In the genomic region with DNA sequence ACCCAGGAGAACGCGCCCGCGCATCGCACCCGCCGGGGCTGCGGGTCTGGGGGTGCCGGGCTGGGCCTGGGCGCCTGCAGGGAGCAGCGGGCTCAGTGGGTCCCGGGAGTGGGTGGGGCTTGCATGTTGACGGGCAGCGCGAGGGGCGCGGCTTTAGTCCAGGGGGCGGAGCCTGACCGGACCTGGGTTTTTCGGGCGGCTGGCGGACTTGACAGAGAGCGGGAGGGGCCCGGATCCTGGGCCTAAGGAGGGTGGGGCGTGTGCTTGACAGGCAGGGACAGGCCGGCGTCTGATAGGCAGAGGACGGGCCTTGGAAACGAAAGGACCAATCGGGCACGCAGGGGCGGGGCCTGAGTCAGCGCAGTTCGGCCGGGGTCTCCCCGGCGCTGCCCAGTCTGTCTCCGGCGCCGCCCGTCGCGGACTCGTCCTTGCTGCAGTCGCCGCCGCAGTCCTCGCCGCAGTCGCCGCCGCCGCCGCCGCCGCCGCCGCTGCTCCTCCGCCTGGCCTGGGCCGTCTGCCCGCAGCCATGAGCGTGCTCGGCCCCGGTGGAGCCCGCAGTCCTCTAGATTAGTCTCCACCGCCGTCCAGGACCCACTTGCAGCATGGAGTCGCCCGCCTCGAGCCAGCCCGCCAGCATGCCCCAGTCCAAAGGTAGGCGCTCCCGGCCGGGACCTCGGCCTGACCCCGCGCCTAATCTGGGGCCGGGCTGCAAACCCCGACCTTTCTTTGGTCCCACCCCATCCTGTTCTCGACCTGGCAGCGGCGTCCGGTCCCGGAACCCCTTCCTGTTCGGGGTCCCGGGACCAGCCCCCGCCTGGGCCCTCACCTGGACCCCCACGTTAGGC, we compare ENCODE assay signal across 1 cellular context.
TF ChIP-seq lines count a peak whose summit lies in the region.

A gene (plus strand): TSS at position 393 of the 845 bp plus-strand sequence. CDS start 210 bp downstream, at position 603.

TF ChIP-seq in HepG2, 621 proteins besides CTCF, POLR2A, EP300 and RAD21 (continued from another document and continues in another):
- TF ChIP-seq, protein P1, sequence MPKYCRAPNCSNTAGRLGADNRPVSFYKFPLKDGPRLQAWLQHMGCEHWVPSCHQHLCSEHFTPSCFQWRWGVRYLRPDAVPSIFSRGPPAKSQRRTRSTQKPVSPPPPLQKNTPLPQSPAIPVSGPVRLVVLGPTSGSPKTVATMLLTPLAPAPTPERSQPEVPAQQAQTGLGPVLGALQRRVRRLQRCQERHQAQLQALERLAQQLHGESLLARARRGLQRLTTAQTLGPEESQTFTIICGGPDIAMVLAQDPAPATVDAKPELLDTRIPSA (CRISPR knock-in tag; IDR thresholded peaks at IDR 0.05; ENCODE audit: borderline replicate concordance) = no peak
- TF ChIP-seq U2AF1 (optimal IDR thresholded peaks at IDR 0.05; ENCODE audit: low read depth, low read length) = no peak
- TF ChIP-seq NFE2L1 (CRISPR knock-in tag; IDR thresholded peaks at IDR 0.05; ENCODE audit: borderline replicate concordance) = no peak
- peak; percentile 59; the same call in 1 of the 2 replicates for TF ChIP-seq ZNF547 (CRISPR knock-in tag; IDR thresholded peaks at IDR 0.05)
- TF ChIP-seq ETV6 (CRISPR knock-in tag; conservative IDR thresholded peaks at IDR 0.05) = no peak
- TF ChIP-seq PPARG (CRISPR knock-in tag; conservative IDR thresholded peaks at IDR 0.05) = no peak
- TF ChIP-seq SRSF4 (IDR thresholded peaks at IDR 0.05; ENCODE audit: low read depth, low read length, poor library complexity, severe bottlenecking) = no peak
- TF ChIP-seq ZNF350 (CRISPR knock-in tag; IDR thresholded peaks at IDR 0.05; ENCODE audit: borderline replicate concordance, low read depth) = no peak
- TF ChIP-seq KLF11 (CRISPR knock-in tag; IDR thresholded peaks at IDR 0.05) = no peak
- no peak for TF ChIP-seq JUNB (CRISPR knock-in tag; IDR thresholded peaks at IDR 0.05; ENCODE audit: borderline replicate concordance)
- TF ChIP-seq, protein P2, sequence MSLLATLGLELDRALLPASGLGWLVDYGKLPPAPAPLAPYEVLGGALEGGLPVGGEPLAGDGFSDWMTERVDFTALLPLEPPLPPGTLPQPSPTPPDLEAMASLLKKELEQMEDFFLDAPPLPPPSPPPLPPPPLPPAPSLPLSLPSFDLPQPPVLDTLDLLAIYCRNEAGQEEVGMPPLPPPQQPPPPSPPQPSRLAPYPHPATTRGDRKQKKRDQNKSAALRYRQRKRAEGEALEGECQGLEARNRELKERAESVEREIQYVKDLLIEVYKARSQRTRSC (CRISPR knock-in tag; IDR thresholded peaks at IDR 0.05; ENCODE audit: low read depth) = no peak
- TF ChIP-seq, protein P3, sequence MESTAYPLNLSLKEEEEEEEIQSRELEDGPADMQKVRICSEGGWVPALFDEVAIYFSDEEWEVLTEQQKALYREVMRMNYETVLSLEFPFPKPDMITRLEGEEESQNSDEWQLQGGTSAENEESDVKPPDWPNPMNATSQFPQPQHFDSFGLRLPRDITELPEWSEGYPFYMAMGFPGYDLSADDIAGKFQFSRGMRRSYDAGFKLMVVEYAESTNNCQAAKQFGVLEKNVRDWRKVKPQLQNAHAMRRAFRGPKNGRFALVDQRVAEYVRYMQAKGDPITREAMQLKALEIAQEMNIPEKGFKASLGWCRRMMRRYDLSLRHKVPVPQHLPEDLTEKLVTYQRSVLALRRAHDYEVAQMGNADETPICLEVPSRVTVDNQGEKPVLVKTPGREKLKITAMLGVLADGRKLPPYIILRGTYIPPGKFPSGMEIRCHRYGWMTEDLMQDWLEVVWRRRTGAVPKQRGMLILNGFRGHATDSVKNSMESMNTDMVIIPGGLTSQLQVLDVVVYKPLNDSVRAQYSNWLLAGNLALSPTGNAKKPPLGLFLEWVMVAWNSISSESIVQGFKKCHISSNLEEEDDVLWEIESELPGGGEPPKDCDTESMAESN (CRISPR knock-in tag; conservative IDR thresholded peaks at IDR 0.05) = peak; percentile 67
- no peak for TF ChIP-seq ZFP1 (CRISPR knock-in tag; IDR thresholded peaks at IDR 0.05)
- TF ChIP-seq AHR (CRISPR knock-in tag; IDR thresholded peaks at IDR 0.05) = no peak
- no peak for TF ChIP-seq NR2F1 (CRISPR knock-in tag; IDR thresholded peaks at IDR 0.05)
- no peak for TF ChIP-seq SSRP1 (CRISPR knock-in tag; IDR thresholded peaks at IDR 0.05)
- TF ChIP-seq ZNF24 (IDR thresholded peaks at IDR 0.05) = no peak
- TF ChIP-seq ZNF766 (CRISPR knock-in tag; IDR thresholded peaks at IDR 0.05; ENCODE audit: borderline replicate concordance) = peak; percentile 22; the same call in 1 of the 2 replicates
- TF ChIP-seq, protein P4, sequence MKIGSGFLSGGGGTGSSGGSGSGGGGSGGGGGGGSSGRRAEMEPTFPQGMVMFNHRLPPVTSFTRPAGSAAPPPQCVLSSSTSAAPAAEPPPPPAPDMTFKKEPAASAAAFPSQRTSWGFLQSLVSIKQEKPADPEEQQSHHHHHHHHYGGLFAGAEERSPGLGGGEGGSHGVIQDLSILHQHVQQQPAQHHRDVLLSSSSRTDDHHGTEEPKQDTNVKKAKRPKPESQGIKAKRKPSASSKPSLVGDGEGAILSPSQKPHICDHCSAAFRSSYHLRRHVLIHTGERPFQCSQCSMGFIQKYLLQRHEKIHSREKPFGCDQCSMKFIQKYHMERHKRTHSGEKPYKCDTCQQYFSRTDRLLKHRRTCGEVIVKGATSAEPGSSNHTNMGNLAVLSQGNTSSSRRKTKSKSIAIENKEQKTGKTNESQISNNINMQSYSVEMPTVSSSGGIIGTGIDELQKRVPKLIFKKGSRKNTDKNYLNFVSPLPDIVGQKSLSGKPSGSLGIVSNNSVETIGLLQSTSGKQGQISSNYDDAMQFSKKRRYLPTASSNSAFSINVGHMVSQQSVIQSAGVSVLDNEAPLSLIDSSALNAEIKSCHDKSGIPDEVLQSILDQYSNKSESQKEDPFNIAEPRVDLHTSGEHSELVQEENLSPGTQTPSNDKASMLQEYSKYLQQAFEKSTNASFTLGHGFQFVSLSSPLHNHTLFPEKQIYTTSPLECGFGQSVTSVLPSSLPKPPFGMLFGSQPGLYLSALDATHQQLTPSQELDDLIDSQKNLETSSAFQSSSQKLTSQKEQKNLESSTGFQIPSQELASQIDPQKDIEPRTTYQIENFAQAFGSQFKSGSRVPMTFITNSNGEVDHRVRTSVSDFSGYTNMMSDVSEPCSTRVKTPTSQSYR (CRISPR knock-in tag; IDR thresholded peaks at IDR 0.05; ENCODE audit: borderline replicate concordance) = no peak
- TF ChIP-seq, protein P5, sequence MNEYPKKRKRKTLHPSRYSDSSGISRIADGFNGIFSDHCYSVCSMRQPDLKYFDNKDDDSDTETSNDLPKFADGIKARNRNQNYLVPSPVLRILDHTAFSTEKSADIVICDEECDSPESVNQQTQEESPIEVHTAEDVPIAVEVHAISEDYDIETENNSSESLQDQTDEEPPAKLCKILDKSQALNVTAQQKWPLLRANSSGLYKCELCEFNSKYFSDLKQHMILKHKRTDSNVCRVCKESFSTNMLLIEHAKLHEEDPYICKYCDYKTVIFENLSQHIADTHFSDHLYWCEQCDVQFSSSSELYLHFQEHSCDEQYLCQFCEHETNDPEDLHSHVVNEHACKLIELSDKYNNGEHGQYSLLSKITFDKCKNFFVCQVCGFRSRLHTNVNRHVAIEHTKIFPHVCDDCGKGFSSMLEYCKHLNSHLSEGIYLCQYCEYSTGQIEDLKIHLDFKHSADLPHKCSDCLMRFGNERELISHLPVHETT (CRISPR knock-in tag; conservative IDR thresholded peaks at IDR 0.05) = no peak
- no peak for TF ChIP-seq ZNF569 (CRISPR knock-in tag; IDR thresholded peaks at IDR 0.05; ENCODE audit: borderline replicate concordance)
- TF ChIP-seq, protein P6, sequence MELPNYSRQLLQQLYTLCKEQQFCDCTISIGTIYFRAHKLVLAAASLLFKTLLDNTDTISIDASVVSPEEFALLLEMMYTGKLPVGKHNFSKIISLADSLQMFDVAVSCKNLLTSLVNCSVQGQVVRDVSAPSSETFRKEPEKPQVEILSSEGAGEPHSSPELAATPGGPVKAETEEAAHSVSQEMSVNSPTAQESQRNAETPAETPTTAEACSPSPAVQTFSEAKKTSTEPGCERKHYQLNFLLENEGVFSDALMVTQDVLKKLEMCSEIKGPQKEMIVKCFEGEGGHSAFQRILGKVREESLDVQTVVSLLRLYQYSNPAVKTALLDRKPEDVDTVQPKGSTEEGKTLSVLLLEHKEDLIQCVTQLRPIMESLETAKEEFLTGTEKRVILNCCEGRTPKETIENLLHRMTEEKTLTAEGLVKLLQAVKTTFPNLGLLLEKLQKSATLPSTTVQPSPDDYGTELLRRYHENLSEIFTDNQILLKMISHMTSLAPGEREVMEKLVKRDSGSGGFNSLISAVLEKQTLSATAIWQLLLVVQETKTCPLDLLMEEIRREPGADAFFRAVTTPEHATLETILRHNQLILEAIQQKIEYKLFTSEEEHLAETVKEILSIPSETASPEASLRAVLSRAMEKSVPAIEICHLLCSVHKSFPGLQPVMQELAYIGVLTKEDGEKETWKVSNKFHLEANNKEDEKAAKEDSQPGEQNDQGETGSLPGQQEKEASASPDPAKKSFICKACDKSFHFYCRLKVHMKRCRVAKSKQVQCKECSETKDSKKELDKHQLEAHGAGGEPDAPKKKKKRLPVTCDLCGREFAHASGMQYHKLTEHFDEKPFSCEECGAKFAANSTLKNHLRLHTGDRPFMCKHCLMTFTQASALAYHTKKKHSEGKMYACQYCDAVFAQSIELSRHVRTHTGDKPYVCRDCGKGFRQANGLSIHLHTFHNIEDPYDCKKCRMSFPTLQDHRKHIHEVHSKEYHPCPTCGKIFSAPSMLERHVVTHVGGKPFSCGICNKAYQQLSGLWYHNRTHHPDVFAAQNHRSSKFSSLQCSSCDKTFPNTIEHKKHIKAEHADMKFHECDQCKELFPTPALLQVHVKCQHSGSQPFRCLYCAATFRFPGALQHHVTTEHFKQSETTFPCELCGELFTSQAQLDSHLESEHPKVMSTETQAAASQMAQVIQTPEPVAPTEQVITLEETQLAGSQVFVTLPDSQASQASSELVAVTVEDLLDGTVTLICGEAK (IDR thresholded peaks at IDR 0.05) = no peak
- TF ChIP-seq, protein P6 (CRISPR knock-in tag; IDR thresholded peaks at IDR 0.05) = no peak
- TF ChIP-seq ELF1 (CRISPR knock-in tag; IDR thresholded peaks at IDR 0.05) = no peak
- TF ChIP-seq ZNF746 (CRISPR knock-in tag; IDR thresholded peaks at IDR 0.05) = no peak
- TF ChIP-seq ZNF354B (CRISPR knock-in tag; IDR thresholded peaks at IDR 0.05) = no peak
- no peak for TF ChIP-seq ZNF572 (CRISPR knock-in tag; IDR thresholded peaks at IDR 0.05)
- TF ChIP-seq ASH2L (IDR thresholded peaks at IDR 0.05; ENCODE audit: insufficient read length, low read depth, low read length) = peak; percentile 56
- TF ChIP-seq ZNF788 (CRISPR knock-in tag; IDR thresholded peaks at IDR 0.05; ENCODE audit: borderline replicate concordance) = no peak
- no peak for TF ChIP-seq ZNF777 (CRISPR knock-in tag; IDR thresholded peaks at IDR 0.05)
- TF ChIP-seq CEBPB (IDR thresholded peaks at IDR 0.05; ENCODE audit: borderline replicate concordance, low read depth, low read length) = no peak
- TF ChIP-seq ZNF839 (CRISPR knock-in tag; IDR thresholded peaks at IDR 0.05; ENCODE audit: borderline replicate concordance) = no peak
- TF ChIP-seq FOXC1 (CRISPR knock-in tag; IDR thresholded peaks at IDR 0.05; ENCODE audit: borderline replicate concordance) = no peak; the same call in 1 of the 2 replicates
- TF ChIP-seq, protein P7, sequence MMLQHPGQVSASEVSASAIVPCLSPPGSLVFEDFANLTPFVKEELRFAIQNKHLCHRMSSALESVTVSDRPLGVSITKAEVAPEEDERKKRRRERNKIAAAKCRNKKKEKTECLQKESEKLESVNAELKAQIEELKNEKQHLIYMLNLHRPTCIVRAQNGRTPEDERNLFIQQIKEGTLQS (CRISPR knock-in tag; IDR thresholded peaks at IDR 0.05) = no peak
- no peak for TF ChIP-seq NAIF1 (CRISPR knock-in tag; IDR thresholded peaks at IDR 0.05; ENCODE audit: borderline replicate concordance)
- TF ChIP-seq ZNF121 (CRISPR knock-in tag; IDR thresholded peaks at IDR 0.05) = no peak; the same call in 1 of the 2 replicates
- no peak for TF ChIP-seq ELF4 (CRISPR knock-in tag; IDR thresholded peaks at IDR 0.05; ENCODE audit: borderline replicate concordance)
- TF ChIP-seq EED (CRISPR knock-in tag; IDR thresholded peaks at IDR 0.05) = 0 out of 2 replicates have a peak, but pooled peaks have one; percentile 20
- no peak for TF ChIP-seq TBX3 (IDR thresholded peaks at IDR 0.05; ENCODE audit: borderline replicate concordance)
- TF ChIP-seq, protein P8, sequence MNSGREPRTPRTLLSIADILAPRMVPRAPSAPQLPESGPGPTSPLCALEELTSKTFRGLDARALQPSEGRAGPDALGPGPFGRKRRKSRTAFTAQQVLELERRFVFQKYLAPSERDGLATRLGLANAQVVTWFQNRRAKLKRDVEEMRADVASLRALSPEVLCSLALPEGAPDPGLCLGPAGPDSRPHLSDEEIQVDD (CRISPR knock-in tag; IDR thresholded peaks at IDR 0.05; ENCODE audit: borderline replicate concordance) = no peak
